Comparison of ENCODE assay signal across 16 cellular contexts in the genomic region with DNA sequence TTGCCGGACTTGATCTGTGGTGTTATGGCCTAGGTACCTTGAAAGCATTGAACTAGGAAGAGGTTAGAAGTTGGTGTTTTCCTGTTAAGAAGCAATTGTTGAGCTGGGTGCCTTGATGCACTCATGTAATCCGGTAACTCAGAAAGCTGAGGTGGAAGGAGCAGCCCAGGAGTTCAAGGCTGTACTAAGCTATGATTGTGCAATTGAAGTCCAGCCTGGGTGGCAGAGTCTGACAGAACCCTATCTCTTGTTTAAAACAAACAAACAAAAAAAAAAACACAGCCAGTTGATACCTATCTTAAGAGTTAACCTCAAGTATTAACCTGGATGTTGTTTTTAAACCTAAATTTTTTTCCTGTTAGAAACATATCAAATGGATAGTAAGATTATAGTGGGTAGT. TPM values are rescaled to one million over a fixed set of nuclear protein-coding genes. Genes with fewer than 3 reads are reported as not detected.
DNase-seq lines count a peak whose midpoint lies in the region; ATAC-seq, FAIRE-seq and TF ChIP-seq lines count a peak whose summit lies in the region.
"Had no signal": no experiment of that assay in that cellular context is flagged by ENCODE, and none has a peak within 500 bp of the region (broad histone marks: within the 10 kb centered on the region; RNA-seq: fewer than 3 reads in every experiment).

No MANE protein-coding gene starts in this region.

- TF ChIP-seq POLR2A in K562 (conservative IDR thresholded peaks at IDR 0.05) (no peak), sigmoid colon (IDR thresholded peaks at IDR 0.05) (no peak)

- no peaks in the 10 kb centered on the region for H3K4me1 ChIP-seq in K562 (replicated peaks in 1 of 2; ENCODE audit: control insufficient read depth in 2 of 2, insufficient read depth in 2 of 2, low read length in 2 of 2)
- peaks cover 0 to 15% (median 14%) of the 10 kb centered on the region in 4 donors for H3K4me1 ChIP-seq in sigmoid colon

- H3K9me3 Mint-ChIP-seq in activated T-cell treated with anti-CD3 and anti-CD28 coated beads, Interleukin-2, amount 50 U/mL, for 24 hours, result no peaks in the 10 kb centered on the region
- H3K9me3 Mint-ChIP-seq in activated naive CD4-positive, alpha-beta T cell treated with anti-CD3 and anti-CD28 coated beads, Interleukin-2, amount 50 U/mL, for 72 hours, result no peaks in the 10 kb centered on the region

- ATAC-seq in K562 (no peak), left lobe of liver (peak; percentile 84), HG02973 (IDR thresholded peaks at IDR 0.05; ENCODE audit: unreplicated experiment) (no peak)
- no peak for ATAC-seq in activated naive CD4-positive, alpha-beta T cell treated with anti-CD3 and anti-CD28 coated beads, Interleukin-2, amount 50 U/mL, for 72 hours
- ATAC-seq: PC-3 had no signal

- no peak overlapping the region for H2AFZ ChIP-seq in K562 (ENCODE audit: low read depth, low read length)

- 100% methylated on average over 2 of the region's 2 CpGs for WGBS in K562 (ENCODE audit: insufficient coverage, low coverage, missing lambda C conversion rate)
- 92 to 95% methylated on average over 2 of the region's 2 CpGs for WGBS in sigmoid colon, 2 donors

- no peak for TF ChIP-seq RAD21 in K562 (CRISPR knock-in tag; conservative IDR thresholded peaks at IDR 0.05 in 1 of 2, IDR thresholded peaks at IDR 0.05 in 1 of 2)

- TF ChIP-seq CTCF in K562 (IDR thresholded peaks at IDR 0.05 in 2 of 3, conservative IDR thresholded peaks at IDR 0.05 in 1 of 3; ENCODE audit: insufficient read depth in 2 of 3, low read depth in 1 of 3, low read length in 3 of 3) (no peak), sigmoid colon (IDR thresholded peaks at IDR 0.05) (no peak)

- TF ChIP-seq EP300 in K562 (IDR thresholded peaks at IDR 0.05; ENCODE audit: low read length), result no peak
- no peak for TF ChIP-seq EP300 in sigmoid colon (IDR thresholded peaks at IDR 0.05)

- H3K4me3 Mint-ChIP-seq in activated T-cell treated with anti-CD3 and anti-CD28 coated beads, Interleukin-2, amount 50 U/mL, for 24 hours, result no peak overlapping the region

- H3K4me3 ChIP-seq in K562 (no peak overlapping the region), sigmoid colon (no peak overlapping the region)

- peaks cover 89% of the 10 kb centered on the region for H3K36me3 Mint-ChIP-seq in activated T-cell treated with anti-CD3 and anti-CD28 coated beads, Interleukin-2, amount 50 U/mL, for 24 hours (ENCODE audit: low read depth)
- peaks cover 6 to 34% of the 10 kb centered on the region in 2 donors for H3K36me3 Mint-ChIP-seq in activated naive CD4-positive, alpha-beta T cell treated with anti-CD3 and anti-CD28 coated beads, Interleukin-2, amount 50 U/mL, for 72 hours

- H3K27me3 ChIP-seq in K562 (ENCODE audit: control insufficient read depth in 2 of 2, insufficient read depth in 2 of 2, low read length in 2 of 2) (no peaks in the 10 kb centered on the region), sigmoid colon (no peaks in the 10 kb centered on the region)

- BruUV-seq in K562 (replicated peaks; lab: Mats Ljungman, UMichigan), result no TSS peak

- no peak for FAIRE-seq in K562 (lab: Jason Lieb, UNC)
- FAIRE-seq: A204.1, H54 had no signal

- H3K36me3 ChIP-seq in K562 (ENCODE audit: control insufficient read depth, insufficient read depth, low read length) (peaks cover 91% of the 10 kb centered on the region), sigmoid colon (peaks cover 12 to 60% (median 29%) of the 10 kb centered on the region in 4 donors)

- in situ Hi-C loops in K562 (cut with MboI), result no loop called here

- peaks cover 44% of the 10 kb centered on the region for H3K4me1 Mint-ChIP-seq in activated T-cell treated with anti-CD3 and anti-CD28 coated beads, Interleukin-2, amount 50 U/mL, for 24 hours (ENCODE audit: low read depth)

- no peaks in the 10 kb centered on the region for H3K27me3 Mint-ChIP-seq in activated T-cell treated with anti-CD3 and anti-CD28 coated beads, Interleukin-2, amount 50 U/mL, for 24 hours

- no peak for DNase-seq in activated T-cell treated with anti-CD3 and anti-CD28 coated beads, Interleukin-2, amount 50 U/mL, for 24 hours
- no peak for DNase-seq in activated T-cell treated with anti-CD3 and anti-CD28 coated beads for 4 hours
- no peak for DNase-seq in K562 (ENCODE audit: extremely low read depth in 1 of 4, low spot score in 3 of 4)
- DNase-seq in left lobe of liver (ENCODE audit: low spot score), result peak; percentile 60
- peak; percentile 36 for DNase-seq in sigmoid colon
- no peak for DNase-seq in activated naive CD4-positive, alpha-beta T cell treated with anti-CD3 and anti-CD28 coated beads, Interleukin-2, amount 50 U/mL, for 72 hours (ENCODE audit: low spot score in 2 of 2)
- DNase-seq in NCI-H446 (lab: John Stamatoyannopoulos, UW), result no peak
- DNase-seq: C1 segment of cervical spinal cord, NCI-H1436 treated with DMSO at 0.1 percent for 48 hours, NCI-H2081 treated with DMSO at 0.1 percent for 48 hours, NCI-H2227 treated with DMSO at 0.1 percent for 48 hours, NCI-H526 treated with DMSO at 0.1 percent for 48 hours, PC-3 had no signal

- no peak overlapping the region for H3K27ac ChIP-seq in K562 (ENCODE audit: extremely low read depth, low read depth, low read length)
- no peak overlapping the region for H3K27ac ChIP-seq in sigmoid colon

- H4K20me1 ChIP-seq in K562 (replicated peaks; ENCODE audit: control insufficient read depth, insufficient read depth, low read length), result peaks cover 35% of the 10 kb centered on the region

- H3K9ac ChIP-seq in K562 (ENCODE audit: insufficient read depth in 1 of 2, low read depth in 2 of 2, low read length in 2 of 2), result no peak overlapping the region

- H3K9me1 ChIP-seq in K562 (ENCODE audit: control insufficient read depth, insufficient read depth, low read length), result peaks cover 8% of the 10 kb centered on the region

- H3K27ac Mint-ChIP-seq in activated T-cell treated with anti-CD3 and anti-CD28 coated beads, Interleukin-2, amount 50 U/mL, for 24 hours, result peak overlapping the region; percentile 31
- H3K27ac Mint-ChIP-seq in activated naive CD4-positive, alpha-beta T cell treated with anti-CD3 and anti-CD28 coated beads, Interleukin-2, amount 50 U/mL, for 72 hours, result no peak overlapping the region

- H3K9me3 ChIP-seq in K562 (replicated peaks; ENCODE audit: control insufficient read depth, insufficient read depth, low read depth, low read length) (no peaks in the 10 kb centered on the region), sigmoid colon (no peaks in the 10 kb centered on the region)

- POLR2A ChIA-PET in K562 (lab: Yijun Ruan, JAX), result interaction anchor here (0.9 to 1.5 kb wide), 3 partner anchors 15 to 23 kb away, joined by 3 to 6 read pairs (median 3); no protein-coding TSS in a partner anchor

- intact Hi-C loops in K562 (cut with micrococcal nuclease), result no loop called here
- intact Hi-C loops in sigmoid colon (cut with DNase I), result no loop called here

- H3K4me2 ChIP-seq in K562 (ENCODE audit: insufficient read depth, low read length), result no peak overlapping the region

- CTCF ChIA-PET in K562 (lab: Yijun Ruan, JAX; ENCODE audit: low intra/inter-chr PET ratio), result no interaction called here

- H3K79me2 ChIP-seq in K562 (ENCODE audit: control insufficient read depth, insufficient read depth, low read length), result peaks cover 95% of the 10 kb centered on the region

RNA-seq across cellular contexts. Expression of gene SAFB, which starts 19.3 kb away (rescaled TPM):
- total RNA-seq in K562 (2011; cell fraction: chromatin; rRNA removed; ENCODE audit: low replicate concordance), result 319 and 366 TPM in 2 replicates
- 147 and 156 TPM in 2 replicates for total RNA-seq in K562 (2011; cell fraction: nucleolus; rRNA removed)
- total RNA-seq in K562 (2011; cell fraction: nucleoplasm; rRNA removed), result 205 and 219 TPM in 2 replicates
- total RNA-seq in K562 (2014; rRNA removed), result 93.3 and 124 TPM in 2 replicates
- total RNA-seq in K562 (2014; rRNA removed; fragmentation: Illumina TruSeq; extraction: Trizol), result 62.5 and 67.0 TPM in 2 replicates
- total RNA-seq in K562 (2015; rRNA removed; fragmentation: Illumina TruSeq; extraction: Trizol), result 83.1 and 84.6 TPM in 2 replicates
- total RNA-seq in K562 (2021), result 122 and 151 TPM in 2 replicates
- polyA plus RNA-seq in K562 (2011; rRNA removed), result 37.6 and 39.2 TPM in 2 replicates
- polyA plus RNA-seq in K562 (2011; cell fraction: cytosol; rRNA removed), result 39.3 and 75.4 TPM in 2 replicates
- 116 and 141 TPM in 2 replicates for polyA plus RNA-seq in K562 (2011; cell fraction: nucleus; rRNA removed)
- polyA plus RNA-seq in K562 (2012), result 59.6 and 99.1 TPM in 2 replicates
- polyA plus RNA-seq in K562 (2014; fragmentation: Illumina TruSeq; extraction: Trizol), result 87.3 and 93.8 TPM in 2 replicates
- 1 to 10 TPM; 1.1 to 1.8 TPM for polyA plus RNA-seq in K562 (2014; fragmentation: Nextera tagmentation; extraction: Ambion mirVana)
- 124 and 127 TPM in 2 replicates for polyA plus RNA-seq in K562 (2014; rRNA removed)
- 66.5 and 72.2 TPM in 2 replicates for polyA minus RNA-seq in K562 (2011; rRNA and poly(A)+ RNA removed)
- polyA minus RNA-seq in K562 (2011; cell fraction: cytosol; rRNA and poly(A)+ RNA removed), result 43.8 and 74.9 TPM in 2 replicates
- polyA minus RNA-seq in K562 (2011; cell fraction: nucleus; rRNA and poly(A)+ RNA removed), result 75.3 and 109 TPM in 2 replicates
- 48.6 TPM for total RNA-seq in left lobe of liver
- total RNA-seq in sigmoid colon, result 10 to 100 TPM; 48.9 to 75.9 (median 60.4) TPM
- polyA plus RNA-seq in sigmoid colon, result 10 to 100 TPM; 25.7 to 64.1 (median 30.6) TPM
- 100 to 1,000 TPM; 127 to 154 TPM for total RNA-seq in activated naive CD4-positive, alpha-beta T cell treated with anti-CD3 and anti-CD28 coated beads, Interleukin-2, amount 50 U/mL, for 72 hours

RNA-seq across cellular contexts. Expression of gene SAFB2, which starts 19.6 kb away (rescaled TPM):
- total RNA-seq in K562 (2011; cell fraction: chromatin; rRNA removed; ENCODE audit: low replicate concordance), result 394 and 516 TPM in 2 replicates
- 127 TPM in 2 replicates for total RNA-seq in K562 (2011; cell fraction: nucleolus; rRNA removed)
- 218 and 238 TPM in 2 replicates for total RNA-seq in K562 (2011; cell fraction: nucleoplasm; rRNA removed)
- total RNA-seq in K562 (2014; rRNA removed) (56.1 and 74.0 TPM in 2 replicates), K562 (2014; rRNA removed; fragmentation: Illumina TruSeq; extraction: Trizol) (45.7 and 45.8 TPM in 2 replicates), K562 (2015; rRNA removed; fragmentation: Illumina TruSeq; extraction: Trizol) (45.6 and 47.3 TPM in 2 replicates), K562 (2021) (91.5 and 103 TPM in 2 replicates), left lobe of liver (49.4 TPM), sigmoid colon (10 to 100 TPM; 22.8 to 80.0 (median 38.1) TPM)
- polyA plus RNA-seq in K562 (2011; rRNA removed) (21.2 and 31.1 TPM in 2 replicates), K562 (2014; fragmentation: Illumina TruSeq; extraction: Trizol) (42.3 and 54.8 TPM in 2 replicates), K562 (2014; fragmentation: Nextera tagmentation; extraction: Ambion mirVana) (1 to 10 TPM; 4.5 to 6.9 TPM), K562 (2014; rRNA removed) (63.2 and 65.0 TPM in 2 replicates), sigmoid colon (10 to 100 TPM; 22.2 to 58.8 (median 24.3) TPM)
- polyA plus RNA-seq in K562 (2011; cell fraction: cytosol; rRNA removed), result 10.8 and 27.9 TPM in 2 replicates
- 159 and 167 TPM in 2 replicates for polyA plus RNA-seq in K562 (2011; cell fraction: nucleus; rRNA removed)
- 33.0 and 49.7 TPM in 2 replicates for polyA plus RNA-seq in K562 (2012)
- 59.2 and 75.0 TPM in 2 replicates for polyA minus RNA-seq in K562 (2011; rRNA and poly(A)+ RNA removed)
- polyA minus RNA-seq in K562 (2011; cell fraction: cytosol; rRNA and poly(A)+ RNA removed), result 28.9 and 29.3 TPM in 2 replicates
- 56.3 and 123 TPM in 2 replicates for polyA minus RNA-seq in K562 (2011; cell fraction: nucleus; rRNA and poly(A)+ RNA removed)
- total RNA-seq in activated naive CD4-positive, alpha-beta T cell treated with anti-CD3 and anti-CD28 coated beads, Interleukin-2, amount 50 U/mL, for 72 hours, result 100 to 1,000 TPM; 107 to 233 TPM

RNA-seq across cellular contexts. Expression of gene MICOS13, which starts 38.1 kb away (rescaled TPM):
- total RNA-seq in K562 (2011; cell fraction: chromatin; rRNA removed; ENCODE audit: low replicate concordance), result 10.1 and 39.6 TPM in 2 replicates
- total RNA-seq in K562 (2011; cell fraction: nucleolus; rRNA removed), result 71.5 and 77.0 TPM in 2 replicates
- 30.0 and 32.6 TPM in 2 replicates for total RNA-seq in K562 (2011; cell fraction: nucleoplasm; rRNA removed)
- total RNA-seq in K562 (2014; rRNA removed) (220 and 383 TPM in 2 replicates), K562 (2014; rRNA removed; fragmentation: Illumina TruSeq; extraction: Trizol) (19.1 and 24.6 TPM in 2 replicates), K562 (2015; rRNA removed; fragmentation: Illumina TruSeq; extraction: Trizol) (94.0 and 105 TPM in 2 replicates), K562 (2021) (95.4 and 113 TPM in 2 replicates), left lobe of liver (38.4 TPM), sigmoid colon (10 to 100 TPM; 39.6 to 87.8 (median 61.7) TPM)
- polyA plus RNA-seq in K562 (2011; rRNA removed) (32.1 and 42.6 TPM in 2 replicates), K562 (2014; fragmentation: Illumina TruSeq; extraction: Trizol) (41.2 and 69.4 TPM in 2 replicates), K562 (2014; fragmentation: Nextera tagmentation; extraction: Ambion mirVana) (10 to 100 TPM; 15.5 to 49.4 TPM), K562 (2014; rRNA removed) (124 and 202 TPM in 2 replicates), sigmoid colon (100 to 1,000 TPM; 110 to 160 (median 120) TPM)
- polyA plus RNA-seq in K562 (2011; cell fraction: cytosol; rRNA removed), result 60.9 and 173 TPM in 2 replicates
- 33.8 and 49.4 TPM in 2 replicates for polyA plus RNA-seq in K562 (2011; cell fraction: nucleus; rRNA removed)
- polyA plus RNA-seq in K562 (2012), result 68.5 and 125 TPM in 2 replicates
- polyA minus RNA-seq in K562 (2011; rRNA and poly(A)+ RNA removed), result 3.6 and 6.3 TPM in 2 replicates
- polyA minus RNA-seq in K562 (2011; cell fraction: cytosol; rRNA and poly(A)+ RNA removed), result 17.7 and 22.1 TPM in 2 replicates
- 17.0 and 19.5 TPM in 2 replicates for polyA minus RNA-seq in K562 (2011; cell fraction: nucleus; rRNA and poly(A)+ RNA removed)
- 10 to 100 TPM; 32.0 to 47.2 TPM for total RNA-seq in activated naive CD4-positive, alpha-beta T cell treated with anti-CD3 and anti-CD28 coated beads, Interleukin-2, amount 50 U/mL, for 72 hours

RNA-seq across cellular contexts. Expression of gene HSD11B1L, which starts 38.6 kb away (rescaled TPM):
- total RNA-seq in K562 (2011; cell fraction: chromatin; rRNA removed; ENCODE audit: low replicate concordance), result 1.9 and 5.4 TPM in 2 replicates
- total RNA-seq in K562 (2011; cell fraction: nucleolus; rRNA removed), result 5.4 and 5.5 TPM in 2 replicates
- 4.8 TPM in 2 replicates for total RNA-seq in K562 (2011; cell fraction: nucleoplasm; rRNA removed)
- 4.9 and 7.7 TPM in 2 replicates for total RNA-seq in K562 (2014; rRNA removed)
- total RNA-seq in K562 (2014; rRNA removed; fragmentation: Illumina TruSeq; extraction: Trizol), result 1.2 and 1.4 TPM in 2 replicates
- 2.0 and 2.3 TPM in 2 replicates for total RNA-seq in K562 (2015; rRNA removed; fragmentation: Illumina TruSeq; extraction: Trizol)
- 3.6 and 4.3 TPM in 2 replicates for total RNA-seq in K562 (2021)
- polyA plus RNA-seq in K562 (2011; rRNA removed), result 2.3 and 3.1 TPM in 2 replicates
- 4.4 and 11.4 TPM in 2 replicates for polyA plus RNA-seq in K562 (2011; cell fraction: cytosol; rRNA removed)
- polyA plus RNA-seq in K562 (2011; cell fraction: nucleus; rRNA removed), result 7.8 and 11.4 TPM in 2 replicates
- polyA plus RNA-seq in K562 (2012), result 3.4 and 7.3 TPM in 2 replicates
- polyA plus RNA-seq in K562 (2014; fragmentation: Illumina TruSeq; extraction: Trizol), result 1.7 and 2.2 TPM in 2 replicates
- under 1 TPM; 0.31 to 0.36 TPM for polyA plus RNA-seq in K562 (2014; fragmentation: Nextera tagmentation; extraction: Ambion mirVana)
- 4.7 and 6.3 TPM in 2 replicates for polyA plus RNA-seq in K562 (2014; rRNA removed)
- polyA minus RNA-seq in K562 (2011; rRNA and poly(A)+ RNA removed), result 0.39 and 0.63 TPM in 2 replicates
- polyA minus RNA-seq in K562 (2011; cell fraction: cytosol; rRNA and poly(A)+ RNA removed), result 2.2 and 2.4 TPM in 2 replicates
- polyA minus RNA-seq in K562 (2011; cell fraction: nucleus; rRNA and poly(A)+ RNA removed), result 0.56 and 0.94 TPM in 2 replicates
- total RNA-seq in left lobe of liver, result 4.1 TPM
- 10 to 100 TPM; 19.9 to 37.1 (median 23.3) TPM for total RNA-seq in sigmoid colon
- 1 to 10 TPM; 4.2 to 8.4 (median 6.3) TPM for polyA plus RNA-seq in sigmoid colon
- 1 to 10 TPM; 3.2 to 5.2 TPM for total RNA-seq in activated naive CD4-positive, alpha-beta T cell treated with anti-CD3 and anti-CD28 coated beads, Interleukin-2, amount 50 U/mL, for 72 hours

RNA-seq across cellular contexts. Expression of gene RPL36, which starts 47.9 kb away (rescaled TPM):
- total RNA-seq in K562 (2011; cell fraction: chromatin; rRNA removed; ENCODE audit: low replicate concordance), result 84.7 and 180 TPM in 2 replicates
- 420 and 494 TPM in 2 replicates for total RNA-seq in K562 (2011; cell fraction: nucleolus; rRNA removed)
- total RNA-seq in K562 (2011; cell fraction: nucleoplasm; rRNA removed), result 317 and 516 TPM in 2 replicates
- total RNA-seq in K562 (2014; rRNA removed) (2,132 and 2,298 TPM in 2 replicates), K562 (2014; rRNA removed; fragmentation: Illumina TruSeq; extraction: Trizol) (392 and 590 TPM in 2 replicates), K562 (2015; rRNA removed; fragmentation: Illumina TruSeq; extraction: Trizol) (1,406 and 1,507 TPM in 2 replicates), K562 (2021) (1,327 and 1,377 TPM in 2 replicates), left lobe of liver (241 TPM), sigmoid colon (1,000 to 10,000 TPM in 2 of 4 donors, 100 to 1,000 TPM in 2; 593 to 1,408 (median 902) TPM)
- polyA plus RNA-seq in K562 (2011; rRNA removed) (695 and 1,029 TPM in 2 replicates), K562 (2014; fragmentation: Illumina TruSeq; extraction: Trizol) (350 and 728 TPM in 2 replicates), K562 (2014; fragmentation: Nextera tagmentation; extraction: Ambion mirVana) (1,000 to 10,000 TPM; 3,132 to 3,412 TPM), K562 (2014; rRNA removed) (1,530 and 1,653 TPM in 2 replicates), sigmoid colon (1,000 to 10,000 TPM; 1,490 to 2,228 (median 1,816) TPM)
- polyA plus RNA-seq in K562 (2011; cell fraction: cytosol; rRNA removed), result 629 and 993 TPM in 2 replicates
- polyA plus RNA-seq in K562 (2011; cell fraction: nucleus; rRNA removed), result 639 and 683 TPM in 2 replicates
- polyA plus RNA-seq in K562 (2012), result 2,027 and 2,339 TPM in 2 replicates
- polyA minus RNA-seq in K562 (2011; rRNA and poly(A)+ RNA removed), result 132 and 161 TPM in 2 replicates
- polyA minus RNA-seq in K562 (2011; cell fraction: cytosol; rRNA and poly(A)+ RNA removed), result 779 and 953 TPM in 2 replicates
- polyA minus RNA-seq in K562 (2011; cell fraction: nucleus; rRNA and poly(A)+ RNA removed), result 134 and 203 TPM in 2 replicates
- 1,000 to 10,000 TPM; 1,044 to 1,174 TPM for total RNA-seq in activated naive CD4-positive, alpha-beta T cell treated with anti-CD3 and anti-CD28 coated beads, Interleukin-2, amount 50 U/mL, for 72 hours

Comparison
In these comparisons a context has a peak if more than half of its experiments do, and no peak if none do; other contexts are left out.
1. DNase-seq: peak in left lobe of liver (single experiment) and sigmoid colon (single experiment); none in activated T-cell treated with anti-CD3 and anti-CD28 coated beads, Interleukin-2, amount 50 U/mL, for 24 hours (single experiment), activated T-cell treated with anti-CD3 and anti-CD28 coated beads for 4 hours (single experiment), K562 (0 of 4), activated naive CD4-positive, alpha-beta T cell treated with anti-CD3 and anti-CD28 coated beads, Interleukin-2, amount 50 U/mL, for 72 hours (0 of 2) and NCI-H446 (0 of 2).